ENCODE assay signal across 10 cellular contexts in genomic region chr16:85347213-85347591, GRCh38.
DNase-seq lines count a peak whose midpoint lies in the region; ATAC-seq and TF ChIP-seq lines count a peak whose summit lies in the region.
"Had no signal": no experiment of that assay in that cellular context is flagged by ENCODE, and none has a peak within 500 bp of the region (broad histone marks: within the 10 kb centered on the region; RNA-seq: fewer than 3 reads in every experiment).

No MANE protein-coding gene starts in this region.

- peaks cover 0 to 8% (median 0%) of the 10 kb centered on the region in 11 donors for H3K9me3 Mint-ChIP-seq in naive thymus-derived CD4-positive, alpha-beta T cell

- peaks cover 0 to 4% (median 0%) of the 10 kb centered on the region in 7 donors for H3K4me1 Mint-ChIP-seq in naive thymus-derived CD4-positive, alpha-beta T cell

- H3K36me3 Mint-ChIP-seq in naive thymus-derived CD4-positive, alpha-beta T cell, result peaks cover 0 to 4% (median 0%) of the 10 kb centered on the region in 5 donors

- no peak overlapping the region for H3K4me3 ChIP-seq in sigmoid colon
- no peak overlapping the region for H3K4me3 ChIP-seq in naive thymus-derived CD4-positive, alpha-beta T cell (ENCODE audit: low read length)
- H3K4me3 ChIP-seq: BLaER1 had no signal

- ATAC-seq in naive thymus-derived CD4-positive, alpha-beta T cell, result no peak
- ATAC-seq in HG03571 (IDR thresholded peaks at IDR 0.05; ENCODE audit: unreplicated experiment), result no peak
- ATAC-seq: right cardiac atrium had no signal

- CTCF ChIA-PET in naive thymus-derived CD4-positive, alpha-beta T cell (lab: Charles Lee), result no interaction called here

- peaks cover 0 to 32% (median 30%) of the 10 kb centered on the region in 4 donors for H3K4me1 ChIP-seq in sigmoid colon
- no peaks in the 10 kb centered on the region for H3K4me1 ChIP-seq in naive thymus-derived CD4-positive, alpha-beta T cell (ENCODE audit: control insufficient read depth in 2 of 2, insufficient read depth in 2 of 2, low read length in 2 of 2)

- H3K27ac ChIP-seq in sigmoid colon, result no peak overlapping the region
- no peak overlapping the region for H3K27ac ChIP-seq in naive thymus-derived CD4-positive, alpha-beta T cell (ENCODE audit: low read depth, low read length)
- H3K27ac ChIP-seq: BLaER1 had no signal

- no peaks in the 10 kb centered on the region for H3K27me3 ChIP-seq in sigmoid colon
- H3K27me3 ChIP-seq in naive thymus-derived CD4-positive, alpha-beta T cell (ENCODE audit: control insufficient read depth in 2 of 2, insufficient read depth in 2 of 2, low read length in 2 of 2), result no peaks in the 10 kb centered on the region
- H3K27me3 ChIP-seq: BLaER1 had no signal

- H3K36me3 ChIP-seq in sigmoid colon, result no peaks in the 10 kb centered on the region
- no peaks in the 10 kb centered on the region for H3K36me3 ChIP-seq in naive thymus-derived CD4-positive, alpha-beta T cell (ENCODE audit: control insufficient read depth in 2 of 3, insufficient read depth in 3 of 3, low read length in 3 of 3)
- H3K36me3 ChIP-seq: BLaER1 had no signal

- 68% methylated on average over 11 of the region's 11 CpGs for WGBS in sigmoid colon, 2 donors

- peak in 3 of 4 experiments; percentile 12 to 50 (median 32) for TF ChIP-seq CTCF in sigmoid colon (IDR thresholded peaks at IDR 0.05)

- DNase-seq in NCI-H82 (lab: John Stamatoyannopoulos, UW) (peak; percentile 35), NCI-H82 treated with DMSO at 0.1 percent for 48 hours (lab: John Stamatoyannopoulos, UW; ENCODE audit: unreplicated experiment) (no peak), NCI-H1694 treated with DMSO at 0.1 percent for 48 hours (lab: John Stamatoyannopoulos, UW) (peak; percentile 79), erythroblast (lab: John Stamatoyannopoulos, UW) (peak; percentile 79 to 82), sigmoid colon (no peak), NCI-H345 (lab: John Stamatoyannopoulos, UW) (no peak)
- no peak for DNase-seq in naive thymus-derived CD4-positive, alpha-beta T cell

- no peak for TF ChIP-seq EP300 in sigmoid colon (IDR thresholded peaks at IDR 0.05)

- POLR2A ChIA-PET in naive thymus-derived CD4-positive, alpha-beta T cell (lab: Charles Lee), result interaction anchor here (0.9 kb wide), 1 partner anchor 42 kb away, joined by 3 read pairs; no protein-coding TSS in a partner anchor

- peaks cover 0 to 4% (median 0%) of the 10 kb centered on the region in 5 donors for H3K27me3 Mint-ChIP-seq in naive thymus-derived CD4-positive, alpha-beta T cell

- TF ChIP-seq POLR2A in erythroblast (IDR thresholded peaks at IDR 0.05; ENCODE audit: low read length) (no peak), sigmoid colon (IDR thresholded peaks at IDR 0.05) (no peak)

- H3K4me3 Mint-ChIP-seq in naive thymus-derived CD4-positive, alpha-beta T cell, result no peak overlapping the region

- intact Hi-C loops in sigmoid colon (cut with DNase I), result no loop called here
- intact Hi-C loops in naive thymus-derived CD4-positive, alpha-beta T cell (cut with micrococcal nuclease), result no loop called here

- no peak overlapping the region for H3K27ac Mint-ChIP-seq in naive thymus-derived CD4-positive, alpha-beta T cell

- H3K9me3 ChIP-seq in sigmoid colon, result no peaks in the 10 kb centered on the region
- H3K9me3 ChIP-seq in naive thymus-derived CD4-positive, alpha-beta T cell (ENCODE audit: control insufficient read depth in 2 of 3, low read length in 3 of 3), result no peaks in the 10 kb centered on the region
- H3K9me3 ChIP-seq: BLaER1 had no signal

Comparison
In these comparisons a context has a peak if more than half of its experiments do, and no peak if none do; other contexts are left out.
1. DNase-seq: peak in NCI-H82 (single experiment), NCI-H1694 treated with DMSO at 0.1 percent for 48 hours (single experiment) and erythroblast (2 of 2); none in NCI-H82 treated with DMSO at 0.1 percent for 48 hours (single experiment), sigmoid colon (single experiment), naive thymus-derived CD4-positive, alpha-beta T cell (0 of 9) and NCI-H345 (single experiment).